ENCODE assay signal across 24 cellular contexts in genomic region chr7:778271-778967, GRCh38. TPM values are rescaled to one million over a fixed set of nuclear protein-coding genes. Genes with fewer than 3 reads are reported as not detected.
A peak's percentile ranks its signal among the peaks of the same experiment; 100 is the strongest.
DNase-seq lines count a peak whose midpoint lies in the region; ATAC-seq, FAIRE-seq and TF ChIP-seq lines count a peak whose summit lies in the region.
"Had no signal": no experiment of that assay in that cellular context is flagged by ENCODE, and none has a peak within 500 bp of the region (broad histone marks: within the 10 kb centered on the region; RNA-seq: fewer than 3 reads in every experiment).

No MANE protein-coding gene starts in this region.

- H3K27me3 ChIP-seq in bronchial epithelial cell (ENCODE audit: control insufficient read depth, insufficient read depth, low read length) (no peaks in the 10 kb centered on the region), spleen (replicated peaks in 1 of 7) (no peaks in the 10 kb centered on the region)
- H3K27me3 ChIP-seq: BLaER1 treated with 17β-estradiol and CSF1 and Interleukin-3, amounts not matched to agents 10 nM and 100 nM; esophagus squamous epithelium; left lung had no signal

- H3K36me3 ChIP-seq in bronchial epithelial cell (ENCODE audit: control insufficient read depth, insufficient read depth, low read length) (peaks cover 19% of the 10 kb centered on the region), spleen (peaks cover 0 to 95% (median 17%) of the 10 kb centered on the region in 6 donors)

- peaks cover 7 to 31% (median 20%) of the 10 kb centered on the region in 6 donors for H3K4me1 ChIP-seq in spleen
- H3K4me1 ChIP-seq: BLaER1 treated with 17β-estradiol and CSF1 and Interleukin-3, amounts not matched to agents 10 nM and 100 nM; left lung had no signal

- TF ChIP-seq POLR2A in spleen (IDR thresholded peaks at IDR 0.05), result no peak

- DNase-seq in NCI-H1092 (lab: John Stamatoyannopoulos, UW), result peak; percentile 79
- no peak for DNase-seq in NCI-H1092 treated with DMSO at 0.1 percent for 48 hours (lab: John Stamatoyannopoulos, UW)
- peak; percentile 85 for DNase-seq in NCI-H345 (lab: John Stamatoyannopoulos, UW)
- no peak for DNase-seq in bronchial epithelial cell (ENCODE audit: low read depth)
- peak; percentile 69 for DNase-seq in spleen
- no peak for DNase-seq in GOT3 (lab: John Stamatoyannopoulos, UW)
- DNase-seq in stimulated activated CD4-positive, alpha-beta T cell treated with anti-CD3 and anti-CD28 coated beads, Interleukin-4, amount 100 ng/mL, for 1 hour, result no peak
- DNase-seq: 8988T; activated CD4-positive, alpha-beta T cell treated with anti-CD3 and anti-CD28 coated beads, Interleukin-2, amount 50 U/mL, for 48 hours; activated gamma-delta T cell treated with Interleukin-2 at 50 U/mL for 16 hours; activated T-cell treated with anti-CD3 and anti-CD28 coated beads for 4 hours; effector memory CD4-positive, alpha-beta T cell; esophagus squamous epithelium; GF-D8; glutamatergic neuron; NCI-H526; retina; WERI-Rb-1 had no signal

- 86 to 95% (median 92%) methylated on average over 13 to 23 of the region's 23 CpGs for WGBS in spleen, 5 donors

- no peak for ATAC-seq in GM19397 (IDR thresholded peaks at IDR 0.05; ENCODE audit: unreplicated experiment)
- ATAC-seq: left lung; Right ventricle myocardium inferior; stimulated activated effector memory CD8-positive, alpha-beta T cell treated with anti-CD3 and anti-CD28 coated beads, Interleukin-12 subunit alpha, Interleukin-12 subunit beta, amount 100 ng/mL, for 72 hours had no signal

- H3K27ac ChIP-seq in spleen, result peak overlapping the region in 3 of 8 donors; percentile 40 to 62 (median 54)
- H3K27ac ChIP-seq: BLaER1 treated with 17β-estradiol and CSF1 and Interleukin-3, amounts not matched to agents 10 nM and 100 nM; left lung; WERI-Rb-1 had no signal

- H3K9me3 ChIP-seq in spleen, result no peaks in the 10 kb centered on the region
- H3K9me3 ChIP-seq: BLaER1 treated with 17β-estradiol and CSF1 and Interleukin-3, amounts not matched to agents 10 nM and 100 nM; esophagus squamous epithelium; left lung had no signal

- intact Hi-C loops in spleen (cut with DNase I; ENCODE audit: low total_unique reads), result no loop called here

- peak; percentile 64 for FAIRE-seq in bronchial epithelial cell (lab: Jason Lieb, UNC)
- FAIRE-seq: GM19239 had no signal

- H3K4me3 ChIP-seq in bronchial epithelial cell (ENCODE audit: low read depth, low read length) (no peak overlapping the region), spleen (no peak overlapping the region)
- H3K4me3 ChIP-seq: BLaER1 treated with 17β-estradiol and CSF1 and Interleukin-3, amounts not matched to agents 10 nM and 100 nM; esophagus squamous epithelium; left lung had no signal

- no peak for TF ChIP-seq CTCF in bronchial epithelial cell (IDR thresholded peaks at IDR 0.05; ENCODE audit: insufficient read depth, low read length, severe bottlenecking)
- no peak for TF ChIP-seq CTCF in spleen (IDR thresholded peaks at IDR 0.05 in 8 of 11, conservative IDR thresholded peaks at IDR 0.05 in 3 of 11)

RNA-seq across cellular contexts. Expression of gene PRKAR1B, which starts 51.3 kb away (rescaled TPM):
- total RNA-seq in bronchial epithelial cell (7.4 and 14.0 TPM in 2 replicates), spleen (10 to 100 TPM; 20.8 to 39.5 (median 23.8) TPM)
- 10 to 100 TPM in 2 of 3 donors, 1 to 10 TPM in 1; 9.9 to 30.2 (median 13.9) TPM for polyA plus RNA-seq in spleen

RNA-seq across cellular contexts. Expression of gene DNAAF5, which starts 51.9 kb away (rescaled TPM):
- total RNA-seq in bronchial epithelial cell (9.6 and 9.7 TPM in 2 replicates), spleen (10 to 100 TPM; 13.7 to 22.4 (median 21.2) TPM)
- 1 to 10 TPM; 7.5 to 8.4 (median 7.7) TPM for polyA plus RNA-seq in spleen

RNA-seq across cellular contexts. Expression of gene SUN1, which starts 53.9 kb away (rescaled TPM):
- 168 and 176 TPM in 2 replicates for total RNA-seq in bronchial epithelial cell
- total RNA-seq in spleen, result 100 to 1,000 TPM; 103 to 181 (median 154) TPM
- 10 to 100 TPM; 33.2 to 59.5 (median 54.9) TPM for polyA plus RNA-seq in spleen

Comparison
In these comparisons a context has a peak if more than half of its experiments do, and no peak if none do; other contexts are left out.
1. DNase-seq: peak in NCI-H1092 (single experiment), NCI-H345 (single experiment) and spleen (single experiment); none in NCI-H1092 treated with DMSO at 0.1 percent for 48 hours (single experiment), bronchial epithelial cell (single experiment), GOT3 (single experiment) and stimulated activated CD4-positive, alpha-beta T cell treated with anti-CD3 and anti-CD28 coated beads, Interleukin-4, amount 100 ng/mL, for 1 hour (single experiment).